Comparison of ENCODE assay signal across 21 cellular contexts in genomic region chr1:201163036-201163435, GRCh38. TPM values are rescaled to one million over a fixed set of nuclear protein-coding genes. Genes with fewer than 3 reads are reported as not detected.
"Had no signal": no experiment of that assay in that cellular context is flagged by ENCODE, and none has a peak within 500 bp of the region (broad histone marks: within the 10 kb centered on the region; RNA-seq: fewer than 3 reads in every experiment).

No MANE protein-coding gene starts in this region.

RNA-seq across cellular contexts. Expression of gene IGFN1, which starts 27.6 kb away (rescaled TPM):
- total RNA-seq: left lobe of liver; left ventricle myocardium inferior; left ventricle myocardium superior; lung microvascular endothelial cell; mesenteric fat pad; naive thymus-derived CD4-positive, alpha-beta T cell; naive thymus-derived CD8-positive, alpha-beta T cell had no signal

RNA-seq across cellular contexts. Expression of gene ASCL5, which starts 36.1 kb away (rescaled TPM):
- total RNA-seq: hepatocyte, kidney, kidney epithelial cell, left cardiac atrium, left colon, left lobe of liver, left ventricle myocardium inferior, left ventricle myocardium superior, liver, lower leg skin, lower lobe of right lung, lung microvascular endothelial cell, mammary epithelial cell, mesenteric fat pad, mesothelial cell of epicardium, mononuclear cell, mucosa of descending colon, myocyte had no signal

RNA-seq across cellular contexts. Expression of gene CACNA1S, which starts 50.8 kb away (rescaled TPM):
- total RNA-seq: hepatocyte; kidney; kidney epithelial cell; left cardiac atrium; left colon; left lobe of liver; left ventricle myocardium inferior; left ventricle myocardium superior; lung microvascular endothelial cell; mammary epithelial cell; mesenteric fat pad; mesothelial cell of epicardium; mononuclear cell; mucosa of descending colon; mucosa of gallbladder; naive thymus-derived CD4-positive, alpha-beta T cell; naive thymus-derived CD8-positive, alpha-beta T cell had no signal
